14 cellular contexts compared by ENCODE assay signal in the genomic region with DNA sequence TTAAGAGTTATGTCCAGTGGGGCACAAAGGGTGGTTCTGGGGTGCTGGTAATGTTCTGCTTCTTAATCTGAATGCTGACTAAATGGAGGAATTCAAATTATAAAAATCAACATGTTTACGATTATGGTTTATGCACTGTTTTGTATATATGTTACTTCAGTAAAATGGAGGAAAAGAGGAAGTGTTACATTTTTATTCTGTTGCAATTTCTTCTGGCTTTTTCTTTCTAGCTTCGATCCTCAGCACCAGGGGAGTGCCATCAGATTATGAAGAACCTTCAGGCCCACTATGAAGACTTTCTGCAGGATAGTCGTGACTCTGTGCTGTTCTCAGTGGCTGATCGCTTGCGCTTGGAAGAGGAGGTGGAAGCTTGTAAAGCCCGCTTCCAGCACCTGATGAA.
"Had no signal": no experiment of that assay in that cellular context is flagged by ENCODE, and none has a peak within 500 bp of the region (broad histone marks: within the 10 kb centered on the region; RNA-seq: fewer than 3 reads in every experiment).

No MANE protein-coding gene starts in this region.

- DNase-seq: activated CD4-positive, alpha-beta memory T cell treated with anti-CD3 and anti-CD28 coated beads, Interleukin-2, amount 10 ng/mL, durations not matched to agents 7 days and 5 days; activated gamma-delta T cell treated with Interleukin-2 at 50 U/mL for 16 hours; aorta; foreskin fibroblast; left colon; midbrain; nucleus accumbens; psoas muscle; spleen; stimulated activated CD4-positive, alpha-beta T cell treated with anti-CD3 and anti-CD28 coated beads, Interleukin-1b, Interleukin-23, amount 100 ng/mL, for 48 hours; stimulated activated naive CD4-positive, alpha-beta T cell treated with Interleukin-2 at 50 U/mL for 16 hours; trophoblast cell had no signal

- H3K9me3 ChIP-seq: esophagus muscularis mucosa, psoas muscle, spleen had no signal

- H3K27me3 ChIP-seq: esophagus muscularis mucosa, spleen had no signal

- H3K4me3 Mint-ChIP-seq: activated CD4-positive, alpha-beta memory T cell treated with anti-CD3 and anti-CD28 coated beads, Interleukin-2, amount 10 ng/mL, durations not matched to agents 7 days and 5 days had no signal

- H3K27ac Mint-ChIP-seq: activated CD4-positive, alpha-beta memory T cell treated with anti-CD3 and anti-CD28 coated beads, Interleukin-2, amount 10 ng/mL, durations not matched to agents 7 days and 5 days had no signal

- H3K9me3 Mint-ChIP-seq: activated CD4-positive, alpha-beta memory T cell treated with anti-CD3 and anti-CD28 coated beads, Interleukin-2, amount 10 ng/mL, durations not matched to agents 7 days and 5 days had no signal

- H3K27ac ChIP-seq: esophagus muscularis mucosa, psoas muscle, spleen had no signal

- ATAC-seq: left colon, psoas muscle, sciatic nerve had no signal

- H3K27me3 Mint-ChIP-seq: activated CD4-positive, alpha-beta memory T cell treated with anti-CD3 and anti-CD28 coated beads, Interleukin-2, amount 10 ng/mL, durations not matched to agents 7 days and 5 days had no signal
